Comparison of ENCODE assay signal across 18 cellular contexts in the genomic region with DNA sequence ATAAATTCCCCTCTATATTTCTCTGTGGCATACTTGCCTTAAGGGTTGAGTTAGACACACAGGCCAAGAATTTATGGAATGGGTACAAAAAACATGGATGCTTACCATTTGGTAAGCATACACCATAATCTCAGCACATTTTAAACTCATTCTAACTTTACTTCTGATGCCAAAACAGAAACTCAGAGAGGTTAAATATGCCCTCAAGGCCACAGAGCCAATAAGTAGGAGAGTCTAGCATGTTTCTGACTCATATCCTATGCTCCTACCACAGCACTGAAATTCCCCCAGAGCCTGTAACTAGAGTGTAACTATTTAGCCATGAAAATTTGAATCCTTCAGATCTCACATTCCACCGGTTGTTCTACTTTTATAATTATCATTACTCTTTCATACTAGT.
DNase-seq lines count a peak whose midpoint lies in the region; FAIRE-seq and TF ChIP-seq lines count a peak whose summit lies in the region.
"Had no signal": no experiment of that assay in that cellular context is flagged by ENCODE, and none has a peak within 500 bp of the region (broad histone marks: within the 10 kb centered on the region; RNA-seq: fewer than 3 reads in every experiment).

No MANE protein-coding gene starts in this region.

- H3K27me3 ChIP-seq in esophagus squamous epithelium = no peaks in the 10 kb centered on the region

- peaks cover 4% of the 10 kb centered on the region for H3K36me3 Mint-ChIP-seq in nephron progenitor cell (ENCODE audit: low read depth)
- H3K36me3 Mint-ChIP-seq: activated CD4-positive, alpha-beta memory T cell treated with anti-CD3 and anti-CD28 coated beads for 36 hours; CD8-positive, alpha-beta T cell; immature natural killer cell; stimulated activated memory B cell treated with anti-CD40 and anti-IgM and Interleukin-4, amounts not matched to agents 10 μg/mL and 1 μg/mL and 100 μg/mL, for 72 hours had no signal

- no peak overlapping the region for H3K27ac Mint-ChIP-seq in nephron progenitor cell
- H3K27ac Mint-ChIP-seq: activated CD4-positive, alpha-beta memory T cell treated with anti-CD3 and anti-CD28 coated beads for 36 hours; CD8-positive, alpha-beta T cell; immature natural killer cell; stimulated activated memory B cell treated with anti-CD40 and anti-IgM and Interleukin-4, amounts not matched to agents 10 μg/mL and 1 μg/mL and 100 μg/mL, for 72 hours had no signal

- H3K4me1 ChIP-seq in esophagus squamous epithelium = peaks cover 4 to 58% (median 5%) of the 10 kb centered on the region in 3 donors
- H3K4me1 ChIP-seq: prostate gland had no signal

- no peak overlapping the region for H3K4me3 ChIP-seq in esophagus squamous epithelium
- H3K4me3 ChIP-seq: prostate gland had no signal

- peaks cover 10% of the 10 kb centered on the region for H3K27me3 Mint-ChIP-seq in nephron progenitor cell (ENCODE audit: low read depth, poor library complexity)
- H3K27me3 Mint-ChIP-seq: activated CD4-positive, alpha-beta memory T cell treated with anti-CD3 and anti-CD28 coated beads for 36 hours had no signal

- no peaks in the 10 kb centered on the region for H3K9me3 ChIP-seq in esophagus squamous epithelium
- H3K9me3 ChIP-seq: prostate gland had no signal

- intact Hi-C loops in esophagus squamous epithelium (cut with DNase I) (no loop called here), head of caudate nucleus (cut with DNase I) (no loop called here)

- 30 to 43% methylated on average over 1 of the region's 1 CpG for WGBS in esophagus squamous epithelium, 2 donors

- DNase-seq in ELR (ENCODE audit: low read depth) (peak; percentile 86), RCC 7860 (ENCODE audit: low spot score) (peak; percentile 36), esophagus squamous epithelium (lab: John Stamatoyannopoulos, UW) (no peak), renal cortical epithelial cell (ENCODE audit: low read depth) (peak; percentile 84), superior temporal gyrus (ENCODE audit: extremely low spot score) (no peak), RKO (ENCODE audit: low spot score) (no peak), nephron progenitor cell (no peak), head of caudate nucleus (no peak)
- DNase-seq: activated CD4-positive, alpha-beta memory T cell treated with anti-CD3 and anti-CD28 coated beads for 36 hours; activated gamma-delta T cell treated with Interleukin-2 at 50 U/mL for 16 hours; CD8-positive, alpha-beta T cell; immature natural killer cell; NCI-H1092 treated with DMSO at 0.1 percent for 48 hours; NCI-H446; OCI-M1; stimulated activated CD4-positive, alpha-beta T cell treated with anti-CD3 and anti-CD28 coated beads, Interleukin-4, amount 100 ng/mL, for 24 hours had no signal

- no peak overlapping the region for H3K4me3 Mint-ChIP-seq in nephron progenitor cell
- H3K4me3 Mint-ChIP-seq: activated CD4-positive, alpha-beta memory T cell treated with anti-CD3 and anti-CD28 coated beads for 36 hours; CD8-positive, alpha-beta T cell; immature natural killer cell; stimulated activated memory B cell treated with anti-CD40 and anti-IgM and Interleukin-4, amounts not matched to agents 10 μg/mL and 1 μg/mL and 100 μg/mL, for 72 hours had no signal

- peak; percentile 61 for FAIRE-seq in RCC 7860 (lab: Jason Lieb, UNC)

- H3K27ac ChIP-seq in esophagus squamous epithelium = peak overlapping the region in 3 of 4 donors; percentile 1 to 43 (median 38)
- H3K27ac ChIP-seq: prostate gland had no signal

- TF ChIP-seq POLR2A in esophagus squamous epithelium (IDR thresholded peaks at IDR 0.05) = no peak

- H3K36me3 ChIP-seq in esophagus squamous epithelium = no peaks in the 10 kb centered on the region
- H3K36me3 ChIP-seq: prostate gland had no signal

- TF ChIP-seq CTCF in esophagus squamous epithelium (IDR thresholded peaks at IDR 0.05) (no peak), nephron progenitor cell (IDR thresholded peaks at IDR 0.05) (no peak)

- H3K4me1 Mint-ChIP-seq in nephron progenitor cell = peaks cover 6% of the 10 kb centered on the region
- H3K4me1 Mint-ChIP-seq: immature natural killer cell; stimulated activated memory B cell treated with anti-CD40 and anti-IgM and Interleukin-4, amounts not matched to agents 10 μg/mL and 1 μg/mL and 100 μg/mL, for 72 hours had no signal

- peaks cover 7% of the 10 kb centered on the region for H3K9me3 Mint-ChIP-seq in nephron progenitor cell
- H3K9me3 Mint-ChIP-seq: activated CD4-positive, alpha-beta memory T cell treated with anti-CD3 and anti-CD28 coated beads for 36 hours; CD8-positive, alpha-beta T cell had no signal

Comparison
In these comparisons a context has a peak if more than half of its experiments do, and no peak if none do; other contexts are left out.
1. DNase-seq: peak in ELR (single experiment), RCC 7860 (single experiment) and renal cortical epithelial cell (single experiment); none in esophagus squamous epithelium (single experiment), superior temporal gyrus (single experiment), RKO (single experiment), nephron progenitor cell (single experiment) and head of caudate nucleus (0 of 42).